15 cellular contexts compared by ENCODE assay signal in genomic region chr20:62045529-62046277, GRCh38. TPM values are rescaled to one million over a fixed set of nuclear protein-coding genes. Genes with fewer than 3 reads are reported as not detected.
DNase-seq lines count a peak whose midpoint lies in the region; ATAC-seq, FAIRE-seq and TF ChIP-seq lines count a peak whose summit lies in the region.
"Had no signal": no experiment of that assay in that cellular context is flagged by ENCODE, and none has a peak within 500 bp of the region (broad histone marks: within the 10 kb centered on the region; RNA-seq: fewer than 3 reads in every experiment).

No MANE protein-coding gene starts in this region.

- H3K23ac ChIP-seq in IMR-90 (ENCODE audit: low read depth, low read length) = no peak overlapping the region

- H3K27me3 ChIP-seq in BLaER1 = no peaks in the 10 kb centered on the region
- H3K27me3 ChIP-seq in IMR-90 (ENCODE audit: control insufficient read depth, insufficient read depth, low read length) = no peaks in the 10 kb centered on the region
- H3K27me3 ChIP-seq in neutrophil = no peaks in the 10 kb centered on the region

- H3K4me2 ChIP-seq in BLaER1 (peak overlapping the region; percentile 68), IMR-90 (ENCODE audit: low read depth, low read length) (no peak overlapping the region)
- H3K4me2 ChIP-seq: A549, PC-9, SK-N-SH had no signal

- no peak overlapping the region for H2AFZ ChIP-seq in IMR-90 (replicated peaks; ENCODE audit: low read length, poor library complexity)
- H2AFZ ChIP-seq: PC-9 had no signal

- peak overlapping the region; percentile 35; the same call in 1 of the 2 replicates for H3K27ac ChIP-seq in BLaER1
- no peak overlapping the region for H3K27ac ChIP-seq in IMR-90 (ENCODE audit: insufficient read depth, low read length)
- H3K27ac ChIP-seq in neutrophil = peak overlapping the region; percentile 20
- H3K27ac ChIP-seq: A549, PC-9 had no signal

- peaks cover 16% of the 10 kb centered on the region for H3K4me1 Mint-ChIP-seq in chondrocyte (ENCODE audit: low read depth)

- no peak overlapping the region for H3K56ac ChIP-seq in IMR-90 (ENCODE audit: extremely low read depth, insufficient read depth, low read length)

- dilution Hi-C loops in IMR-90 (cut with HindIII; ENCODE audit: low sequenced_read_pairs, unreplicated experiment) = no loop called here

- TF ChIP-seq RAD21 in IMR-90 (IDR thresholded peaks at IDR 0.05; ENCODE audit: low read length) = no peak

- no peak overlapping the region for H2BK120ac ChIP-seq in IMR-90 (ENCODE audit: low read depth, low read length)

- H3K27ac Mint-ChIP-seq in chondrocyte (ENCODE audit: unreplicated experiment) = no peak overlapping the region

- H3K27me3 Mint-ChIP-seq in chondrocyte (ENCODE audit: low read depth) = no peaks in the 10 kb centered on the region
- H3K27me3 Mint-ChIP-seq: CD4-positive, alpha-beta memory T cell had no signal

- peaks cover 59% of the 10 kb centered on the region for H3K36me3 ChIP-seq in BLaER1
- no peaks in the 10 kb centered on the region for H3K36me3 ChIP-seq in IMR-90 (ENCODE audit: control insufficient read depth, insufficient read depth, low read length)
- no peaks in the 10 kb centered on the region for H3K36me3 ChIP-seq in neutrophil

- H2AK9ac ChIP-seq in IMR-90 (replicated peaks; ENCODE audit: low read depth, low read length, poor library complexity) = no peak overlapping the region

- ATAC-seq in IMR-90 (ENCODE audit: low read depth) = no peak
- ATAC-seq: A549 had no signal

- no peak overlapping the region for H3K18ac ChIP-seq in IMR-90 (ENCODE audit: low read depth, low read length)

- in situ Hi-C loops in IMR-90 (cut with MboI; ENCODE audit: low sequenced_read_pairs) = no loop called here

- H4K91ac ChIP-seq in IMR-90 (ENCODE audit: insufficient read depth, low read depth, low read length) = no peak overlapping the region

- H3K9ac ChIP-seq in BLaER1 = peak overlapping the region; percentile 15; the same call in 1 of the 2 replicates
- no peak overlapping the region for H3K9ac ChIP-seq in IMR-90 (ENCODE audit: low read depth, low read length)
- H3K9ac ChIP-seq: SK-N-SH had no signal

- H4K20me1 ChIP-seq in BLaER1 (peaks cover 100% of the 10 kb centered on the region), IMR-90 (ENCODE audit: insufficient read depth, low read length) (peaks cover 78% of the 10 kb centered on the region)

- no peak overlapping the region for H3K4me3 ChIP-seq in BLaER1
- H3K4me3 ChIP-seq in IMR-90 (ENCODE audit: insufficient read depth, low read depth, low read length) = no peak overlapping the region
- no peak overlapping the region for H3K4me3 ChIP-seq in neutrophil (ENCODE audit: low read depth in 1 of 2, low read length in 1 of 2)
- H3K4me3 ChIP-seq: A549, PC-9 had no signal

- no peak overlapping the region for H3K4ac ChIP-seq in IMR-90 (ENCODE audit: low read depth, low read length)

- no peak overlapping the region for H4K8ac ChIP-seq in IMR-90 (ENCODE audit: low read depth in 2 of 2, low read length in 2 of 2)

- H3K9me3 Mint-ChIP-seq in chondrocyte (ENCODE audit: low read depth) = no peaks in the 10 kb centered on the region
- H3K9me3 Mint-ChIP-seq: CD4-positive, alpha-beta memory T cell had no signal

- DNase-seq in IMR-90 (no peak), chondrocyte (ENCODE audit: low spot score) (peak; percentile 14), H54 (ENCODE audit: insufficient read length, low spot score) (no peak), NCI-H345 (lab: John Stamatoyannopoulos, UW) (no peak), NCI-H1092 (lab: John Stamatoyannopoulos, UW) (no peak)
- DNase-seq: CD4-positive, alpha-beta memory T cell; HCEC 1CT; NCI-H1436 treated with DMSO at 0.1 percent for 48 hours; NCI-H2081 treated with DMSO at 0.1 percent for 48 hours; PC-9; SK-N-SH had no signal

- H3K79me1 ChIP-seq in IMR-90 (ENCODE audit: low read depth in 1 of 2, low read length in 2 of 2) = peaks cover 45 to 82% of the 10 kb centered on the region in 2 experiments

- TF ChIP-seq POLR2A in IMR-90 (IDR thresholded peaks at IDR 0.05; ENCODE audit: low read depth, low read length) = no peak
- no peak for TF ChIP-seq POLR2A in H54 (IDR thresholded peaks at IDR 0.05; ENCODE audit: low read depth, low read length)

- H3K9me3 ChIP-seq in BLaER1 (peaks cover 22% of the 10 kb centered on the region), IMR-90 (ENCODE audit: control insufficient read depth, insufficient read depth, low read length) (no peaks in the 10 kb centered on the region), neutrophil (no peaks in the 10 kb centered on the region)
- H3K9me3 ChIP-seq: A549, SK-N-SH had no signal

- no peak overlapping the region for H2AK5ac ChIP-seq in IMR-90 (ENCODE audit: low read depth, low read length)

- no peak overlapping the region for H3K14ac ChIP-seq in IMR-90 (replicated peaks; ENCODE audit: low read depth, low read length)

- peaks cover 20% of the 10 kb centered on the region for H3K9me1 ChIP-seq in IMR-90 (ENCODE audit: insufficient read depth, low read length)

- H3K36me3 Mint-ChIP-seq in chondrocyte (ENCODE audit: low read depth) = no peaks in the 10 kb centered on the region

- H3K4me3 Mint-ChIP-seq in chondrocyte (ENCODE audit: unreplicated experiment) = no peak overlapping the region
- H3K4me3 Mint-ChIP-seq: CD4-positive, alpha-beta memory T cell had no signal

- no peak overlapping the region for H2BK5ac ChIP-seq in IMR-90 (ENCODE audit: low read depth, low read length, poor library complexity, severe bottlenecking)

- CTCF ChIA-PET in IMR-90 (lab: Yijun Ruan, JAX) = no interaction called here

- BruUV-seq in IMR-90 (replicated peaks; lab: Mats Ljungman, UMichigan) = no TSS peak

- POLR2A ChIA-PET in IMR-90 (lab: Charles Lee; ENCODE audit: unreplicated experiment) = no interaction called here

- no peak overlapping the region for H2BK20ac ChIP-seq in IMR-90 (ENCODE audit: low read depth, low read length)

- H2BK15ac ChIP-seq in IMR-90 (ENCODE audit: low read depth, low read length) = no peak overlapping the region

- WGBS in IMR-90 (ENCODE audit: extremely low coverage in 2 of 2, insufficient read length in 1 of 2), 2 experiments = 89 to 100% methylated on average over 2 to 8 of the region's 22 CpGs

- intact Hi-C loops in IMR-90 (cut with micrococcal nuclease) = no loop called here

- TF ChIP-seq CTCF in IMR-90 (conservative IDR thresholded peaks at IDR 0.05; ENCODE audit: low read depth, low read length) (no peak), chondrocyte (IDR thresholded peaks at IDR 0.05) (no peak), neutrophil (IDR thresholded peaks at IDR 0.05) (no peak)

- no peak for FAIRE-seq in H54 (lab: Jason Lieb, UNC)
- FAIRE-seq: A549, D721Med had no signal

- no peak overlapping the region for H4K5ac ChIP-seq in IMR-90 (ENCODE audit: low read depth, low read length)

- H3K4me1 ChIP-seq in BLaER1 (peaks cover 52% of the 10 kb centered on the region), IMR-90 (ENCODE audit: control insufficient read depth, insufficient read depth, low read length) (peaks cover 10% of the 10 kb centered on the region; the same call in 1 of the 2 replicates), neutrophil (ENCODE audit: control insufficient read depth in 1 of 2, insufficient read depth in 1 of 2, low read depth in 1 of 2, low read length in 1 of 2) (peaks cover 14 to 24% of the 10 kb centered on the region in 2 experiments)

TF ChIP-seq in IMR-90, 13 proteins besides CTCF, POLR2A, EP300 and RAD21:
- TF ChIP-seq FOS (IDR thresholded peaks at IDR 0.05; ENCODE audit: low read depth, low read length) = no peak
- peak; percentile 47; the same call in 1 of the 2 replicates for TF ChIP-seq CEBPB (IDR thresholded peaks at IDR 0.05; ENCODE audit: low read depth, low read length)

RNA-seq across cellular contexts. Expression of gene TAF4, which starts 20.0 kb away (rescaled TPM):
- total RNA-seq in IMR-90 (2012; rRNA removed) (1.4 and 1.7 TPM in 2 replicates), chondrocyte (11.5 to 16.3 TPM (median 14.8 TPM) in 3 replicates)
- 4.9 and 5.1 TPM in 2 replicates for polyA plus RNA-seq in IMR-90 (2012; rRNA removed)
- 4.7 and 9.8 TPM in 2 replicates for polyA plus RNA-seq in IMR-90 (2012; cell fraction: cytosol; rRNA removed)
- polyA plus RNA-seq in IMR-90 (2012; cell fraction: nucleus; rRNA removed; ENCODE audit: low replicate concordance) = 15.8 and 40.0 TPM in 2 replicates
